ENCODE assay signal across 18 cellular contexts in genomic region chr19:726993-727956, GRCh38. TPM values are rescaled to one million over a fixed set of nuclear protein-coding genes. Genes with fewer than 3 reads are reported as not detected.
DNase-seq lines count a peak whose midpoint lies in the region; ATAC-seq, FAIRE-seq and TF ChIP-seq lines count a peak whose summit lies in the region.
"Had no signal": no experiment of that assay in that cellular context is flagged by ENCODE, and none has a peak within 500 bp of the region (broad histone marks: within the 10 kb centered on the region; RNA-seq: fewer than 3 reads in every experiment).

No MANE protein-coding gene starts in this region.

- no peak for DNase-seq in dorsolateral prefrontal cortex
- peak; percentile 79 for DNase-seq in kidney
- no peak for DNase-seq in NCI-H2171 (lab: John Stamatoyannopoulos, UW)
- no peak for DNase-seq in NCI-H82 treated with DMSO at 0.1 percent for 48 hours (lab: John Stamatoyannopoulos, UW; ENCODE audit: unreplicated experiment)
- DNase-seq in NCI-H2171 treated with DMSO at 0.1 percent for 48 hours (lab: John Stamatoyannopoulos, UW), result no peak
- DNase-seq: activated CD4-positive, alpha-beta T cell treated with anti-CD3 and anti-CD28 coated beads, Interleukin-2, amount 50 U/mL, for 4 hours; activated T-cell treated with anti-CD3 and anti-CD28 coated beads, Interleukin-2, amount 50 U/mL, for 72 hours; AML-193; colonic mucosa; GOT3; NCI-H2227 treated with DMSO at 0.1 percent for 48 hours had no signal

- peak overlapping the region in 42 of 59 donors; percentile 17 to 83 (median 58) for H3K27ac ChIP-seq in dorsolateral prefrontal cortex
- H3K27ac ChIP-seq in kidney (ENCODE audit: low read depth in 2 of 2, low read length in 2 of 2), result peak overlapping the region; percentile 78 to 81
- H3K27ac ChIP-seq in subcutaneous abdominal adipose tissue (ENCODE audit: low read depth, low read length), result peak overlapping the region; percentile 72
- H3K27ac ChIP-seq: colonic mucosa had no signal

- ATAC-seq in GM19455 (IDR thresholded peaks at IDR 0.05; ENCODE audit: unreplicated experiment), result no peak
- ATAC-seq: activated T-cell treated with anti-CD3 and anti-CD28 coated beads, Interleukin-2, amount 50 U/mL, for 72 hours had no signal

- H3K4me1 ChIP-seq in kidney (ENCODE audit: control insufficient read depth in 1 of 2, insufficient read depth in 1 of 2, low read depth in 1 of 2, low read length in 2 of 2) (peaks cover 0 to 6% of the 10 kb centered on the region in 2 donors), subcutaneous abdominal adipose tissue (ENCODE audit: control insufficient read depth in 5 of 5, insufficient read depth in 5 of 5, low read length in 5 of 5) (peaks cover 3 to 25% (median 18%) of the 10 kb centered on the region in 5 donors)
- H3K4me1 ChIP-seq: colonic mucosa had no signal

- H3K27me3 ChIP-seq in dorsolateral prefrontal cortex (no peaks in the 10 kb centered on the region), subcutaneous abdominal adipose tissue (ENCODE audit: control insufficient read depth in 5 of 5, insufficient read depth in 4 of 5, low read length in 5 of 5) (no peaks in the 10 kb centered on the region)
- H3K27me3 ChIP-seq: colonic mucosa had no signal

- no peak for FAIRE-seq in kidney (lab: Jason Lieb, UNC)
- FAIRE-seq: urothelium cell line had no signal

- H3K4me3 ChIP-seq in dorsolateral prefrontal cortex, result no peak overlapping the region
- H3K4me3 ChIP-seq in kidney (ENCODE audit: low read length in 2 of 2), result no peak overlapping the region
- no peak overlapping the region for H3K4me3 ChIP-seq in subcutaneous abdominal adipose tissue (ENCODE audit: low read depth in 1 of 5, low read length in 5 of 5)
- H3K4me3 ChIP-seq: colonic mucosa had no signal

- TF ChIP-seq CTCF in dorsolateral prefrontal cortex (IDR thresholded peaks at IDR 0.05 in 54 of 56, conservative IDR thresholded peaks at IDR 0.05 in 2 of 56; ENCODE audit: low read depth in 1 of 56, partially characterized antibody in 56 of 56), result no peak
- no peak for TF ChIP-seq CTCF in kidney (IDR thresholded peaks at IDR 0.05; ENCODE audit: borderline replicate concordance, extremely low read depth, insufficient read depth)

- no peaks in the 10 kb centered on the region for H3K36me3 ChIP-seq in kidney (ENCODE audit: control insufficient read depth in 1 of 2, insufficient read depth in 2 of 2, low read length in 2 of 2)
- H3K36me3 ChIP-seq in subcutaneous abdominal adipose tissue (ENCODE audit: control insufficient read depth in 5 of 5, insufficient read depth in 5 of 5, low read length in 5 of 5), result peaks cover 0 to 50% (median 40%) of the 10 kb centered on the region in 5 donors
- H3K36me3 ChIP-seq: colonic mucosa had no signal

- no peak for TF ChIP-seq EP300 in Ishikawa (IDR thresholded peaks at IDR 0.05; ENCODE audit: borderline replicate concordance)

- H3K9me3 ChIP-seq in kidney (ENCODE audit: control insufficient read depth in 1 of 2, low read length in 2 of 2) (no peaks in the 10 kb centered on the region), subcutaneous abdominal adipose tissue (ENCODE audit: control insufficient read depth in 5 of 5, low read length in 5 of 5) (no peaks in the 10 kb centered on the region)
- H3K9me3 ChIP-seq: colonic mucosa had no signal

- no peak for TF ChIP-seq RAD21 in Ishikawa (IDR thresholded peaks at IDR 0.05; ENCODE audit: low read depth)

- intact Hi-C loops in dorsolateral prefrontal cortex (cut with DNase I), result loop anchor here in 1 of 2 donors (5.0 kb wide), 1 partner anchor 45 kb away; no protein-coding TSS in a partner anchor
- intact Hi-C loops in kidney (cut with DNase I), result loop anchor here (5.0 kb wide), 1 partner anchor 60 kb away; no protein-coding TSS in a partner anchor

- H3K9ac ChIP-seq in kidney (ENCODE audit: low read length in 2 of 2) (no peak overlapping the region), subcutaneous abdominal adipose tissue (ENCODE audit: low read length in 5 of 5) (peak overlapping the region in 1 of 5 donors; percentile 53)

TF ChIP-seq in Ishikawa, 13 proteins besides CTCF, POLR2A, EP300 and RAD21:
- TF ChIP-seq TCF12 (IDR thresholded peaks at IDR 0.05; ENCODE audit: low read depth) (no peak), ZBTB7A (IDR thresholded peaks at IDR 0.05; ENCODE audit: low read depth) (0 out of 2 replicates have a peak, but pooled peaks have one; percentile 3)
TF ChIP-seq in Ishikawa: peak in this region for 1.

RNA-seq across cellular contexts. Expression of gene PALM, which starts 18.5 kb away (rescaled TPM):
- 100 to 1,000 TPM; 133 to 479 (median 272) TPM for total RNA-seq in dorsolateral prefrontal cortex
- total RNA-seq in kidney, result 49.4 TPM
- polyA plus RNA-seq in kidney (ENCODE audit: insufficient read depth, low read depth, low replicate concordance), result 92.3 TPM
- total RNA-seq: natural killer cell treated with Interleukin-12 subunit alpha and Interleukin-12 subunit beta and Interleukin-15 and Interleukin-18, amount 100 ng/mL, for 72 hours had no signal

RNA-seq across cellular contexts. Expression of gene MISP, which starts 23.6 kb away (rescaled TPM):
- total RNA-seq in dorsolateral prefrontal cortex (1 to 10 TPM in 3 of 120 experiments, under 1 TPM in 60, not detected in 57; 0.15 to 1.5 (median 0.35) TPM), kidney (17.8 TPM)
- polyA plus RNA-seq in kidney (ENCODE audit: insufficient read depth, low read depth, low replicate concordance), result 19.6 TPM
- total RNA-seq: activated T-cell treated with anti-CD3 and anti-CD28 coated beads, Interleukin-2, amount 50 U/mL, for 72 hours; natural killer cell treated with Interleukin-12 subunit alpha and Interleukin-12 subunit beta and Interleukin-15 and Interleukin-18, amount 100 ng/mL, for 72 hours had no signal

RNA-seq across cellular contexts. Expression of gene PRSS57, which starts 32.0 kb away (rescaled TPM):
- under 1 TPM in 1 of 120 experiments, not detected in 119; 0.50 TPM for total RNA-seq in dorsolateral prefrontal cortex
- total RNA-seq in kidney, result not detected
- not detected for polyA plus RNA-seq in kidney (ENCODE audit: insufficient read depth, low read depth, low replicate concordance)
- total RNA-seq: colonic mucosa, lung microvascular endothelial cell, renal cortical epithelial cell had no signal

RNA-seq across cellular contexts. Expression of gene FSTL3, which starts 51.1 kb away (rescaled TPM):
- total RNA-seq in dorsolateral prefrontal cortex, result 10 to 100 TPM in 118 of 120 experiments, 1 to 10 TPM in 2; 9.3 to 35.4 (median 18.1) TPM
- total RNA-seq in kidney, result 63.0 TPM
- 23.9 TPM for polyA plus RNA-seq in kidney (ENCODE audit: insufficient read depth, low read depth, low replicate concordance)
